14 cellular contexts compared by ENCODE assay signal in the genomic region with DNA sequence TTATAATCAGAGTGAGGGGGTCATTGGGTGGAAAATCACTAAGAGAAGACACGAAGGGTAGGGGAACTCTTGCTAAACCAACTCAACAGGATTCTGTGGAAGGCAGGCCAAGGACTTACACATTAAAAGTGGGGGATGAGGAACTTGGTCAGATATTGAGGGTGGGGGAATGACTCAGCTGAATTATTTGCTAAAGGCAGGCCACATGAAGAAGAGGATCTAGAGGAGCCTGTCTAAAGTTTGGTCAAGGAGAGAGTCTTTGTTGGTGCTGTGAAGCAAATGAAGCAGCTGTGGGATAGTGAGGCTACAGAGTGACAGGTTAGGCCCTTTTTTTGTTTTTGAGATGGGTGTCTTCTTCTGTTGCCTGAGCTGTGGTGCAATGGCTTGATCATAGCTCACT.
A peak's percentile ranks its signal among the peaks of the same experiment; 100 is the strongest.
DNase-seq lines count a peak whose midpoint lies in the region; ATAC-seq and TF ChIP-seq lines count a peak whose summit lies in the region.
"Had no signal": no experiment of that assay in that cellular context is flagged by ENCODE, and none has a peak within 500 bp of the region (broad histone marks: within the 10 kb centered on the region; RNA-seq: fewer than 3 reads in every experiment).

No MANE protein-coding gene starts in this region.

- 57 to 82% methylated on average over 1 of the region's 1 CpG for WGBS in body of pancreas, 2 donors

- no peak overlapping the region for H3K4me3 ChIP-seq in epithelial cell of esophagus (ENCODE audit: low read length)
- H3K4me3 ChIP-seq in body of pancreas = no peak overlapping the region
- H3K4me3 ChIP-seq: GM12878, tibial artery had no signal

- no peaks in the 10 kb centered on the region for H3K9me3 ChIP-seq in body of pancreas
- H3K9me3 ChIP-seq: SK-N-SH, tibial artery had no signal

- no peak for ATAC-seq in body of pancreas
- ATAC-seq: GM12878 had no signal

- H3K4me1 Mint-ChIP-seq in activated CD4-positive, alpha-beta T cell treated with anti-CD3 and anti-CD28 coated beads, Interleukin-2, amount 10 ng/mL, durations not matched to agents 7 days and 5 days = peaks cover 12% of the 10 kb centered on the region
- peaks cover 51% of the 10 kb centered on the region for H3K4me1 Mint-ChIP-seq in type B pancreatic cell (ENCODE audit: unreplicated experiment)

- H3K27me3 Mint-ChIP-seq in activated CD4-positive, alpha-beta T cell treated with anti-CD3 and anti-CD28 coated beads, Interleukin-2, amount 10 ng/mL, durations not matched to agents 7 days and 5 days = peaks cover 2% of the 10 kb centered on the region
- peaks cover 3% of the 10 kb centered on the region for H3K27me3 Mint-ChIP-seq in type B pancreatic cell

- H3K4me3 Mint-ChIP-seq in activated CD4-positive, alpha-beta T cell treated with anti-CD3 and anti-CD28 coated beads, Interleukin-2, amount 10 ng/mL, durations not matched to agents 7 days and 5 days = no peak overlapping the region
- H3K4me3 Mint-ChIP-seq in type B pancreatic cell = peak overlapping the region; percentile 57

- in situ Hi-C loops in GM13976 (cut with MboI; ENCODE audit: low sequenced_read_pairs, unreplicated experiment) = no loop called here

- H3K36me3 ChIP-seq in body of pancreas (replicated peaks in 1 of 2; ENCODE audit: insufficient read depth in 1 of 2, low read depth in 2 of 2) = no peaks in the 10 kb centered on the region
- H3K36me3 ChIP-seq: brain microvascular endothelial cell, tibial artery had no signal

- peak overlapping the region; percentile 80 for H3K27ac Mint-ChIP-seq in activated CD4-positive, alpha-beta T cell treated with anti-CD3 and anti-CD28 coated beads, Interleukin-2, amount 10 ng/mL, durations not matched to agents 7 days and 5 days
- no peak overlapping the region for H3K27ac Mint-ChIP-seq in type B pancreatic cell

- no peak for DNase-seq in activated CD4-positive, alpha-beta T cell treated with anti-CD3 and anti-CD28 coated beads, Interleukin-2, amount 10 ng/mL, durations not matched to agents 7 days and 5 days
- no peak for DNase-seq in activated CD4-positive, alpha-beta T cell treated with anti-CD3 and anti-CD28 coated beads for 48 hours
- peak; percentile 67 for DNase-seq in OCI-M1 (lab: John Stamatoyannopoulos, UW)
- peak; percentile 26 for DNase-seq in epithelial cell of esophagus (ENCODE audit: low read depth)
- no peak for DNase-seq in type B pancreatic cell (ENCODE audit: extremely low spot score, unreplicated experiment)
- no peak for DNase-seq in body of pancreas
- no peak for DNase-seq in foreskin melanocyte
- DNase-seq in GM13976 (ENCODE audit: low spot score) = no peak
- DNase-seq: activated CD4-positive, alpha-beta T cell treated with anti-CD3 and anti-CD28 coated beads, Interleukin-2, amount 50 U/mL, for 4 hours; brain microvascular endothelial cell; NCI-H2029; SK-N-SH; tibial artery had no signal

- H3K36me3 Mint-ChIP-seq in activated CD4-positive, alpha-beta T cell treated with anti-CD3 and anti-CD28 coated beads, Interleukin-2, amount 10 ng/mL, durations not matched to agents 7 days and 5 days (ENCODE audit: low read depth) = no peaks in the 10 kb centered on the region
- no peaks in the 10 kb centered on the region for H3K36me3 Mint-ChIP-seq in type B pancreatic cell

- no peaks in the 10 kb centered on the region for H3K27me3 ChIP-seq in body of pancreas
- H3K27me3 ChIP-seq: brain microvascular endothelial cell, tibial artery had no signal

- intact Hi-C loops in body of pancreas (cut with DNase I) = no loop called here

- CTCF ChIA-PET in activated CD4-positive, alpha-beta T cell treated with anti-CD3 and anti-CD28 coated beads, Interleukin-2, amount 10 ng/mL, durations not matched to agents 7 days and 5 days (lab: Charles Lee) = no interaction called here

- no peak for TF ChIP-seq CTCF in epithelial cell of esophagus (IDR thresholded peaks at IDR 0.05; ENCODE audit: insufficient read depth, low read depth, low read length, missing control alignments)
- no peak for TF ChIP-seq CTCF in type B pancreatic cell (conservative IDR thresholded peaks at IDR 0.05)
- TF ChIP-seq CTCF in body of pancreas (IDR thresholded peaks at IDR 0.05) = no peak
- no peak for TF ChIP-seq CTCF in GM13976 (IDR thresholded peaks at IDR 0.05; ENCODE audit: borderline replicate concordance, control extremely low read depth, extremely low read depth, insufficient read depth, missing control alignments)

- no peaks in the 10 kb centered on the region for H3K4me1 ChIP-seq in body of pancreas

- POLR2A ChIA-PET in activated CD4-positive, alpha-beta T cell treated with anti-CD3 and anti-CD28 coated beads, Interleukin-2, amount 10 ng/mL, durations not matched to agents 7 days and 5 days (lab: Charles Lee) = no interaction called here

- no peaks in the 10 kb centered on the region for H3K9me3 Mint-ChIP-seq in activated CD4-positive, alpha-beta T cell treated with anti-CD3 and anti-CD28 coated beads, Interleukin-2, amount 10 ng/mL, durations not matched to agents 7 days and 5 days
- no peaks in the 10 kb centered on the region for H3K9me3 Mint-ChIP-seq in type B pancreatic cell

- H3K27ac ChIP-seq in body of pancreas = no peak overlapping the region
- H3K27ac ChIP-seq: brain microvascular endothelial cell, tibial artery had no signal

- TF ChIP-seq POLR2A in body of pancreas (IDR thresholded peaks at IDR 0.05) = no peak

Comparison
In these comparisons a context has a peak if more than half of its experiments do, and no peak if none do; other contexts are left out.
1. DNase-seq: peak in OCI-M1 (single experiment) and epithelial cell of esophagus (single experiment); none in activated CD4-positive, alpha-beta T cell treated with anti-CD3 and anti-CD28 coated beads, Interleukin-2, amount 10 ng/mL, durations not matched to agents 7 days and 5 days (single experiment), activated CD4-positive, alpha-beta T cell treated with anti-CD3 and anti-CD28 coated beads for 48 hours (single experiment), type B pancreatic cell (single experiment), body of pancreas (0 of 4), foreskin melanocyte (single experiment) and GM13976 (single experiment).